ENCODE assay signal across 16 cellular contexts in genomic region chr14:62528296-62528695, GRCh38.
DNase-seq lines count a peak whose midpoint lies in the region; FAIRE-seq and TF ChIP-seq lines count a peak whose summit lies in the region.
"Had no signal": no experiment of that assay in that cellular context is flagged by ENCODE, and none has a peak within 500 bp of the region (broad histone marks: within the 10 kb centered on the region; RNA-seq: fewer than 3 reads in every experiment).

No MANE protein-coding gene starts in this region.

- H3K27me3 Mint-ChIP-seq in astrocyte (ENCODE audit: low read depth, unreplicated experiment) (no peaks in the 10 kb centered on the region), Caco-2 (ENCODE audit: insufficient read depth, unreplicated experiment) (no peaks in the 10 kb centered on the region)
- H3K27me3 Mint-ChIP-seq: B cell, IgD-negative memory B cell had no signal

- 8% methylated on average over 1 of the region's 1 CpG for WGBS in smooth muscle cell (ENCODE audit: low lambda C conversion rate)

- H3K4me1 Mint-ChIP-seq in astrocyte (ENCODE audit: low read depth, unreplicated experiment) (no peaks in the 10 kb centered on the region), Caco-2 (ENCODE audit: low read depth, unreplicated experiment) (peaks cover 15% of the 10 kb centered on the region)
- H3K4me1 Mint-ChIP-seq: B cell, GM23338 had no signal

- H3K27ac ChIP-seq in astrocyte (ENCODE audit: low read depth, low read length) (no peak overlapping the region), fibroblast of lung (ENCODE audit: insufficient read depth, low read length) (no peak overlapping the region), smooth muscle cell (ENCODE audit: low read depth) (no peak overlapping the region)
- H3K27ac ChIP-seq: BLaER1 treated with 17β-estradiol and CSF1 and Interleukin-3, amounts not matched to agents 10 nM and 100 nM; HL-60 had no signal

- no TSS peak for BruUV-seq in Caco-2 (replicated peaks; lab: Mats Ljungman, UMichigan)

- no peak for FAIRE-seq in astrocyte (lab: Jason Lieb, UNC)
- FAIRE-seq: H54 had no signal

- H3K4me3 ChIP-seq in astrocyte (ENCODE audit: insufficient read depth, low read depth, low read length): no peak overlapping the region
- H3K4me3 ChIP-seq in fibroblast of lung (replicated peaks in 1 of 4; ENCODE audit: control extremely low read depth in 1 of 4, insufficient read depth in 1 of 4, low read depth in 3 of 4, low read length in 4 of 4): no peak overlapping the region
- H3K4me3 ChIP-seq in smooth muscle cell: no peak overlapping the region
- H3K4me3 ChIP-seq in Caco-2 (ENCODE audit: low read depth, low read length): no peak overlapping the region
- H3K4me3 ChIP-seq: BLaER1 treated with 17β-estradiol and CSF1 and Interleukin-3, amounts not matched to agents 10 nM and 100 nM; GM23338 had no signal

- DNase-seq in HT1080 (ENCODE audit: low read depth) (peak; percentile 14), astrocyte (ENCODE audit: low read depth) (peak; percentile 42), fibroblast of lung (ENCODE audit: low read depth in 2 of 2) (peak; percentile 29 to 56), smooth muscle cell (lab: John Stamatoyannopoulos, UW; ENCODE audit: unreplicated experiment) (no peak), Caco-2 (no peak), NCI-H1436 treated with DMSO at 0.1 percent for 48 hours (lab: John Stamatoyannopoulos, UW) (no peak)
- DNase-seq in activated CD4-positive, alpha-beta T cell treated with anti-CD3 and anti-CD28 coated beads for 4 hours: no peak
- DNase-seq: CD8-positive, alpha-beta T cell; GF-D8; HFFc6 had no signal

- no peak overlapping the region for H3K9ac ChIP-seq in astrocyte (ENCODE audit: low read length)
- no peak overlapping the region for H3K9ac ChIP-seq in fibroblast of lung (ENCODE audit: insufficient read depth, low read length)
- H3K9ac ChIP-seq in smooth muscle cell (ENCODE audit: low read depth): no peak overlapping the region
- H3K9ac ChIP-seq: BLaER1 treated with 17β-estradiol and CSF1 and Interleukin-3, amounts not matched to agents 10 nM and 100 nM had no signal

- H3K79me2 ChIP-seq in astrocyte (ENCODE audit: insufficient read depth, low read length) (no peaks in the 10 kb centered on the region), fibroblast of lung (ENCODE audit: control insufficient read depth, insufficient read depth, low read length) (no peaks in the 10 kb centered on the region), smooth muscle cell (ENCODE audit: low read depth) (no peaks in the 10 kb centered on the region)

- H3K27ac Mint-ChIP-seq in astrocyte (ENCODE audit: unreplicated experiment): no peak overlapping the region
- no peak overlapping the region for H3K27ac Mint-ChIP-seq in Caco-2 (ENCODE audit: unreplicated experiment)
- H3K27ac Mint-ChIP-seq: B cell; CD8-positive, alpha-beta T cell; GM23338; HFFc6; IgD-negative memory B cell had no signal

- H3K27me3 ChIP-seq in astrocyte (ENCODE audit: insufficient read depth, low read length) (no peaks in the 10 kb centered on the region), fibroblast of lung (ENCODE audit: control insufficient read depth, insufficient read depth, low read length) (no peaks in the 10 kb centered on the region), smooth muscle cell (ENCODE audit: low read depth) (no peaks in the 10 kb centered on the region), Caco-2 (replicated peaks; ENCODE audit: control insufficient read depth, insufficient read depth, low read length) (no peaks in the 10 kb centered on the region)
- H3K27me3 ChIP-seq: BLaER1 treated with 17β-estradiol and CSF1 and Interleukin-3, amounts not matched to agents 10 nM and 100 nM had no signal

- CTCF ChIA-PET in Caco-2 (lab: Charles Lee): no interaction called here

- intact Hi-C loops in Caco-2 (cut with micrococcal nuclease; ENCODE audit: unreplicated experiment): no loop called here

- H3K36me3 ChIP-seq in astrocyte (ENCODE audit: insufficient read depth, low read length): no peaks in the 10 kb centered on the region
- H3K36me3 ChIP-seq in fibroblast of lung (ENCODE audit: control insufficient read depth, insufficient read depth, low read length): no peaks in the 10 kb centered on the region
- H3K36me3 ChIP-seq in smooth muscle cell (ENCODE audit: low read depth): no peaks in the 10 kb centered on the region
- no peaks in the 10 kb centered on the region for H3K36me3 ChIP-seq in Caco-2 (ENCODE audit: control insufficient read depth, insufficient read depth, low read length)
- H3K36me3 ChIP-seq: BLaER1 treated with 17β-estradiol and CSF1 and Interleukin-3, amounts not matched to agents 10 nM and 100 nM had no signal

- H3K9me3 ChIP-seq in astrocyte (ENCODE audit: insufficient read depth, low read depth, low read length) (no peaks in the 10 kb centered on the region), fibroblast of lung (ENCODE audit: control insufficient read depth, insufficient read depth, low read depth, low read length) (no peaks in the 10 kb centered on the region), smooth muscle cell (replicated peaks; ENCODE audit: low read depth) (no peaks in the 10 kb centered on the region), Caco-2 (no peaks in the 10 kb centered on the region)

- no peak overlapping the region for H2AFZ ChIP-seq in astrocyte (ENCODE audit: low read depth, low read length)
- no peak overlapping the region for H2AFZ ChIP-seq in fibroblast of lung (ENCODE audit: low read length)
- peak overlapping the region; percentile 30 for H2AFZ ChIP-seq in smooth muscle cell (ENCODE audit: low read depth)
- H2AFZ ChIP-seq: GM23338 had no signal

- H3K4me1 ChIP-seq in astrocyte (ENCODE audit: insufficient read depth, low read length): no peaks in the 10 kb centered on the region
- H3K4me1 ChIP-seq in fibroblast of lung (ENCODE audit: control insufficient read depth, extremely low read depth, insufficient read depth, low read length): no peaks in the 10 kb centered on the region
- H3K4me1 ChIP-seq in smooth muscle cell (ENCODE audit: low read depth): no peaks in the 10 kb centered on the region
- H3K4me1 ChIP-seq in Caco-2: no peaks in the 10 kb centered on the region
- H3K4me1 ChIP-seq: BLaER1 treated with 17β-estradiol and CSF1 and Interleukin-3, amounts not matched to agents 10 nM and 100 nM had no signal

- POLR2A ChIA-PET in Caco-2 (lab: Charles Lee): no interaction called here

- TF ChIP-seq CTCF in astrocyte (IDR thresholded peaks at IDR 0.05; ENCODE audit: insufficient read depth, low read depth, low read length) (no peak), fibroblast of lung (conservative IDR thresholded peaks at IDR 0.05 in 1 of 2, IDR thresholded peaks at IDR 0.05 in 1 of 2; ENCODE audit: low read depth in 1 of 2, low read length in 2 of 2) (no peak), smooth muscle cell (IDR thresholded peaks at IDR 0.05; ENCODE audit: borderline replicate concordance, insufficient read depth, poor library complexity, severe bottlenecking) (no peak), Caco-2 (IDR thresholded peaks at IDR 0.05; ENCODE audit: insufficient read depth in 1 of 2, low read depth in 1 of 2, low read length in 1 of 2, severe bottlenecking in 1 of 2, unreplicated experiment in 1 of 2) (no peak)

- H3K9me3 Mint-ChIP-seq in astrocyte (ENCODE audit: unreplicated experiment): peaks cover 7% of the 10 kb centered on the region
- peaks cover 5% of the 10 kb centered on the region for H3K9me3 Mint-ChIP-seq in Caco-2 (ENCODE audit: unreplicated experiment)

- H3K4me3 Mint-ChIP-seq in astrocyte (ENCODE audit: unreplicated experiment) (no peak overlapping the region), Caco-2 (ENCODE audit: unreplicated experiment) (no peak overlapping the region)
- H3K4me3 Mint-ChIP-seq: B cell; CD8-positive, alpha-beta T cell; GM23338; HFFc6; IgD-negative memory B cell had no signal

- H3K4me2 ChIP-seq in astrocyte (ENCODE audit: low read length): no peak overlapping the region
- no peak overlapping the region for H3K4me2 ChIP-seq in fibroblast of lung (ENCODE audit: extremely low read depth, insufficient read depth, low read length)
- H3K4me2 ChIP-seq in smooth muscle cell: no peak overlapping the region
- H3K4me2 ChIP-seq: BLaER1 treated with 17β-estradiol and CSF1 and Interleukin-3, amounts not matched to agents 10 nM and 100 nM; GM23338 had no signal

- H3K36me3 Mint-ChIP-seq in astrocyte (ENCODE audit: low read depth, unreplicated experiment) (no peaks in the 10 kb centered on the region), Caco-2 (ENCODE audit: insufficient read depth, unreplicated experiment) (no peaks in the 10 kb centered on the region)
- H3K36me3 Mint-ChIP-seq: CD8-positive, alpha-beta T cell; IgD-negative memory B cell had no signal

- peaks cover 4% of the 10 kb centered on the region for H3F3A ChIP-seq in smooth muscle cell (ENCODE audit: low read depth)

- H4K20me1 ChIP-seq in astrocyte (ENCODE audit: insufficient read depth, low read length) (no peaks in the 10 kb centered on the region), fibroblast of lung (ENCODE audit: control insufficient read depth, extremely low read depth, insufficient read depth, low read length) (no peaks in the 10 kb centered on the region), smooth muscle cell (ENCODE audit: low read depth) (no peaks in the 10 kb centered on the region)
- H4K20me1 ChIP-seq: BLaER1 treated with 17β-estradiol and CSF1 and Interleukin-3, amounts not matched to agents 10 nM and 100 nM had no signal

Comparison
In these comparisons a context has a peak if more than half of its experiments do, and no peak if none do; other contexts are left out.
1. DNase-seq: peak in HT1080 (single experiment), astrocyte (single experiment) and fibroblast of lung (2 of 2); none in smooth muscle cell (single experiment), Caco-2 (0 of 2), activated CD4-positive, alpha-beta T cell treated with anti-CD3 and anti-CD28 coated beads for 4 hours (0 of 2) and NCI-H1436 treated with DMSO at 0.1 percent for 48 hours (single experiment).